8 cellular contexts compared by ENCODE assay signal in genomic region chr12:77325505-77325904, GRCh38.
A peak's percentile ranks its signal among the peaks of the same experiment; 100 is the strongest.
DNase-seq lines count a peak whose midpoint lies in the region; ATAC-seq and TF ChIP-seq lines count a peak whose summit lies in the region.

No MANE protein-coding gene starts in this region.

- no peaks in the 10 kb centered on the region for H3K9me3 ChIP-seq in ascending aorta
- no peaks in the 10 kb centered on the region for H3K9me3 ChIP-seq in thoracic aorta

- H3K27me3 ChIP-seq in ascending aorta (no peaks in the 10 kb centered on the region), thoracic aorta (replicated peaks; ENCODE audit: insufficient read depth) (no peaks in the 10 kb centered on the region)

- H3K4me3 ChIP-seq in ascending aorta = peak overlapping the region; percentile 57 to 70
- peak overlapping the region; percentile 76 for H3K4me3 ChIP-seq in thoracic aorta

- H3K36me3 ChIP-seq in ascending aorta (no peaks in the 10 kb centered on the region), thoracic aorta (no peaks in the 10 kb centered on the region)

- H3K36me3 Mint-ChIP-seq in T-helper 2 cell treated with Interferon-gamma antibody and Interleukin-4, amounts not matched to agents 5 μg/mL and 100 μg/mL, for 36 hours (ENCODE audit: low read depth) = no peaks in the 10 kb centered on the region

- H3K27me3 Mint-ChIP-seq in T-helper 2 cell treated with Interferon-gamma antibody and Interleukin-4, amounts not matched to agents 5 μg/mL and 100 μg/mL, for 36 hours (ENCODE audit: low read depth) = peaks cover 45% of the 10 kb centered on the region

- TF ChIP-seq CTCF in ascending aorta (IDR thresholded peaks at IDR 0.05) = no peak
- no peak for TF ChIP-seq CTCF in thoracic aorta (IDR thresholded peaks at IDR 0.05)

- H3K4me1 ChIP-seq in ascending aorta (no peaks in the 10 kb centered on the region), thoracic aorta (ENCODE audit: control insufficient read depth in 1 of 2, low read depth in 2 of 2) (peaks cover 0 to 5% of the 10 kb centered on the region in 2 donors)

- ATAC-seq in thoracic aorta (ENCODE audit: insufficient number of reproducible peaks, low FRiP score, low read depth) (no peak), HG02798 (IDR thresholded peaks at IDR 0.05; ENCODE audit: poor library complexity, unreplicated experiment) (no peak)

- no peaks in the 10 kb centered on the region for H3K9me3 Mint-ChIP-seq in T-helper 2 cell treated with Interferon-gamma antibody and Interleukin-4, amounts not matched to agents 5 μg/mL and 100 μg/mL, for 36 hours

- H3K4me3 Mint-ChIP-seq in T-helper 2 cell treated with Interferon-gamma antibody and Interleukin-4, amounts not matched to agents 5 μg/mL and 100 μg/mL, for 36 hours = peak overlapping the region; percentile 80

- H3K27ac Mint-ChIP-seq in T-helper 2 cell treated with Interferon-gamma antibody and Interleukin-4, amounts not matched to agents 5 μg/mL and 100 μg/mL, for 36 hours = no peak overlapping the region

- no peak for DNase-seq in T-helper 2 cell treated with Interferon-gamma antibody and Interleukin-4, amounts not matched to agents 5 μg/mL and 100 μg/mL, for 36 hours (ENCODE audit: low spot score)
- DNase-seq in T-helper 2 cell = no peak
- DNase-seq in ascending aorta (ENCODE audit: low spot score in 2 of 2) = no peak
- DNase-seq in iPS-NIHi7 (ENCODE audit: extremely low spot score) = peak; percentile 46
- no peak for DNase-seq in thoracic aorta (ENCODE audit: low spot score)
- no peak for DNase-seq in NCI-H2171 (lab: John Stamatoyannopoulos, UW)
- DNase-seq in HCEC 1CT = no peak

- intact Hi-C loops in ascending aorta (cut with DNase I) = loop anchor here (10.0 kb wide), 1 partner anchor 261 kb away; the partner anchor contains the start of gene E2F7

- H3K27ac ChIP-seq in ascending aorta (no peak overlapping the region), thoracic aorta (no peak overlapping the region)

- H3K4me1 Mint-ChIP-seq in T-helper 2 cell treated with Interferon-gamma antibody and Interleukin-4, amounts not matched to agents 5 μg/mL and 100 μg/mL, for 36 hours (ENCODE audit: low read depth) = peaks cover 11% of the 10 kb centered on the region
